In genomic region chr19:47447470-47448359, GRCh38 we compare ENCODE assay signal across 8 cellular contexts. TPM values are rescaled to one million over a fixed set of nuclear protein-coding genes. Genes with fewer than 3 reads are reported as not detected.
A peak's percentile ranks its signal among the peaks of the same experiment; 100 is the strongest.
DNase-seq lines count a peak whose midpoint lies in the region; ATAC-seq and TF ChIP-seq lines count a peak whose summit lies in the region.

No MANE protein-coding gene starts in this region.

- TF ChIP-seq CTCF in BE2C (IDR thresholded peaks at IDR 0.05; ENCODE audit: low read depth, low read length) = no peak

- DNase-seq in BE2C = peak; percentile 99
- DNase-seq in MG63 = peak; percentile 27
- peak; percentile 33 to 35 for DNase-seq in activated CD4-positive, alpha-beta T cell treated with anti-CD3 and anti-CD28 coated beads, Interleukin-2, amount 50 U/mL, for 24 hours (ENCODE audit: low read depth in 1 of 2, low spot score in 1 of 2)
- peak; percentile 39 for DNase-seq in effector CD4-positive, alpha-beta T cell
- DNase-seq in NCI-H1694 (lab: John Stamatoyannopoulos, UW) = no peak

- WGBS in mesodermal cell (ENCODE audit: insufficient coverage in 2 of 2), 2 experiments = 7 to 10% methylated on average over 57 to 75 of the region's 95 CpGs

- H3K27ac ChIP-seq in mesodermal cell (ENCODE audit: low read depth, low read length, severe bottlenecking) (no peak overlapping the region), temporal lobe (ENCODE audit: low read depth, low read length) (peak overlapping the region; percentile 48)

- no peaks in the 10 kb centered on the region for H3K36me3 ChIP-seq in BE2C
- H3K36me3 ChIP-seq in MG63 = no peaks in the 10 kb centered on the region
- no peaks in the 10 kb centered on the region for H3K36me3 ChIP-seq in mesodermal cell (ENCODE audit: control insufficient read depth, insufficient read depth, low read length)

- peaks cover 10% of the 10 kb centered on the region for H3K4me1 ChIP-seq in BE2C
- H3K4me1 ChIP-seq in mesodermal cell (ENCODE audit: control insufficient read depth, insufficient read depth, low read length, poor library complexity, severe bottlenecking) = peaks cover 8% of the 10 kb centered on the region

- ATAC-seq in GM21447 (IDR thresholded peaks at IDR 0.05; ENCODE audit: unreplicated experiment) = no peak

- H3K9me3 ChIP-seq in BE2C = peaks cover 5% of the 10 kb centered on the region
- no peaks in the 10 kb centered on the region; the same call in none of the 2 replicates for H3K9me3 ChIP-seq in MG63
- no peaks in the 10 kb centered on the region for H3K9me3 ChIP-seq in mesodermal cell (ENCODE audit: control insufficient read depth, low read length)

- H3K27me3 ChIP-seq in BE2C = peaks cover 3% of the 10 kb centered on the region; the same call in 1 of the 2 replicates
- peaks cover 86% of the 10 kb centered on the region for H3K27me3 ChIP-seq in MG63

- H3K4me3 ChIP-seq in BE2C (ENCODE audit: low read depth, low read length) (peak overlapping the region; percentile 58), MG63 (no peak overlapping the region), mesodermal cell (ENCODE audit: extremely low read depth, insufficient read depth, low read length, poor library complexity, severe bottlenecking) (peak overlapping the region; percentile 11)

RNA-seq across cellular contexts. Expression of gene SLC8A2, which starts 24.0 kb away (rescaled TPM):
- 1.8 TPM for polyA plus RNA-seq in BE2C (2012; ENCODE audit: insufficient read depth, insufficient read length, low read depth)
- not detected in 2 replicates for total RNA-seq in MG63 (2014; rRNA removed; shearing (Covaris generic); ENCODE audit: low replicate concordance)
- polyA plus RNA-seq in mesodermal cell (2013, experiment 1 of 2) = 2.1 TPM
- polyA plus RNA-seq in mesodermal cell (2013, experiment 2 of 2) = 2.6 TPM
- 37.4 TPM for total RNA-seq in temporal lobe

RNA-seq across cellular contexts. Expression of gene MEIS3, which starts 28.4 kb away (rescaled TPM):
- polyA plus RNA-seq in BE2C (2012; ENCODE audit: insufficient read depth, insufficient read length, low read depth) = 67.1 TPM
- total RNA-seq in MG63 (2014; rRNA removed; shearing (Covaris generic); ENCODE audit: low replicate concordance) = 0.56 TPM in 1 of 2 replicates, not detected in the other
- 114 TPM for polyA plus RNA-seq in mesodermal cell (2013, experiment 1 of 2)
- 97.4 TPM for polyA plus RNA-seq in mesodermal cell (2013, experiment 2 of 2)
- 63.4 TPM for total RNA-seq in temporal lobe

RNA-seq across cellular contexts. Expression of gene KPTN, which starts 36.3 kb away (rescaled TPM):
- polyA plus RNA-seq in BE2C (2012; ENCODE audit: insufficient read depth, insufficient read length, low read depth) = 27.9 TPM
- total RNA-seq in MG63 (2014; rRNA removed; shearing (Covaris generic); ENCODE audit: low replicate concordance) = 9.1 and 31.0 TPM in 2 replicates
- 18.3 TPM for polyA plus RNA-seq in mesodermal cell (2013, experiment 1 of 2)
- 12.5 TPM for polyA plus RNA-seq in mesodermal cell (2013, experiment 2 of 2)
- 5.7 TPM for total RNA-seq in temporal lobe

Comparison
In these comparisons a context has a peak if more than half of its experiments do, and no peak if none do; other contexts are left out.
1. RNA of gene SLC8A2, which starts 24.0 kb away (total RNA-seq): 37.4 TPM in temporal lobe (single experiment); not detected in MG63; every median in the first group is over 10 times any median in the second.
2. RNA of gene MEIS3, which starts 28.4 kb away (total RNA-seq): 63.4 TPM in temporal lobe (single experiment); 0.56 TPM in MG63; every median in the first group is over 10 times any median in the second.